Comparison of ENCODE assay signal across 8 cellular contexts in the genomic region with DNA sequence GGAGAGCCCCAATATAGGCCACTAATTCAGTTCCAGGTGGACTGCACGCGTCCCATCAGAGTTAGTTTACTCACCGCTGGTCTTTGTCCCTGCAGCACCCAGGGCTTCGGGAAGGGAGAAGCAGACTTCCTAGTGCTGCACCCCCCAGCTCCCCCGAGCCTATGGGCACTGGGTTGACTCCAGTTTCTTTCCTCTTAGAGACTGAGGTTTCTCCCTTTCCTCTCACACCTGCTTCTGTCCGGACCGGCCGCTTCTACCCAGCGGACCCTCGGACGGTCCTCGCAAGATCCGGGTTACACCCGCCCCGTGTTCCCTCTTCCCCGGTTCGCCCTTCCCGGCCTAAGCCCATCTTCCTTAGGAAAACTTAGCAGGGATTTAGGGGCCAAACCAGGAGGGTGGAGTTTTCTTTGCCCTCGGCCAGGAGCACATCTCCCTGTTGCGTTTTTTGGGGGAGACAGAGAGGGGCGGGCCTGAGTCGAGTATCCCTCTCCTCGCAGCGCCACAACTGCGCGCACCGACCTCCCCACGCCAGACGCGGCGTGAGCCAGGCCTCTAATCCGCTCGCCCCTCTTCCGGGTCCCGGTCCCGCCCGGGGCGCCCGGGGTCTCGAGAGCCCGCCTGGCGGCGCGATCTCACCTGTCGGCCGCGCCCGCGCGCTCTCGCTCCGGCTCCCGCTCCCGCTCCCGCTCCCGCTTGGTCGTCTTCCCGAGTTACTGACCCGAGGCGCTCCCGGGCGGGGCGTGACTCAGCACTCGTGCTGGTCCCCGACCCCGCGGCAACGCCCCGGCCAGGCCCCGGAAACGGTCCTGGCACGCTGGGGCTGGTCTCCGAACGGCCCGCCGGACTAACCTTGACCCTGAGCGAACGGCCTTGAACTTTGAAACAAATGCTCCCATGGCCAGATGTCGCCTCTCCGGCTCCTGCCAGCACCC. TPM values are rescaled to one million over a fixed set of nuclear protein-coding genes. Genes with fewer than 3 reads are reported as not detected.
DNase-seq lines count a peak whose midpoint lies in the region; ATAC-seq and TF ChIP-seq lines count a peak whose summit lies in the region.

TSS of gene AIFM2 (minus strand) at position 728 of the 932 bp plus-strand sequence. CDS start 8,741 bp downstream, outside the sequence.

- H3K27me3 ChIP-seq in CD8-positive, alpha-beta T cell (ENCODE audit: insufficient read depth, low read length), result no peaks in the 10 kb centered on the region
- no peaks in the 10 kb centered on the region for H3K27me3 ChIP-seq in Panc1 (ENCODE audit: control insufficient read depth, insufficient read depth, low read length)

- POLR2A ChIA-PET in CD8-positive, alpha-beta T cell (lab: Charles Lee), result interaction anchor here (0.9 kb wide), 1 partner anchor 39 kb away, joined by 3 read pairs; no protein-coding TSS in a partner anchor
- POLR2A ChIA-PET in Panc1 (lab: Charles Lee), result no interaction called here

- H3K27ac Mint-ChIP-seq in CD8-positive, alpha-beta T cell, result peak within 1 kb of the TSS; percentile 94

- peak in 6 of 7 experiments; percentile 17 to 73 (median 40) for DNase-seq in CD8-positive, alpha-beta T cell
- DNase-seq in Panc1 (ENCODE audit: low read depth, low spot score) (no peak), amniotic epithelial cell (ENCODE audit: low read depth) (peak; percentile 65), left ventricle myocardium superior (peak; percentile 89), renal cortical epithelial cell (ENCODE audit: low read depth) (peak; percentile 31), SIG-M5 (lab: John Stamatoyannopoulos, UW) (no peak)

- in situ Hi-C loops in Panc1 (cut with HindIII; ENCODE audit: low pct_unique_long_range_greater_than_20kb, low sequenced_read_pairs), result no loop called here

- peak within 1 kb of the TSS; percentile 92 for H3K4me3 Mint-ChIP-seq in CD8-positive, alpha-beta T cell

- peak; percentile 94 for ATAC-seq in CD8-positive, alpha-beta T cell
- peak; percentile 84 for ATAC-seq in GM19023 (IDR thresholded peaks at IDR 0.05; ENCODE audit: unreplicated experiment)
- ATAC-seq in HG03095 (IDR thresholded peaks at IDR 0.05; ENCODE audit: unreplicated experiment), result peak; percentile 69
- ATAC-seq in Panc1, result peak; percentile 85
- ATAC-seq in left ventricle myocardium superior, result peak; percentile 93

- H3K27ac ChIP-seq in CD8-positive, alpha-beta T cell (ENCODE audit: low read depth, low read length), result peak within 1 kb of the TSS; percentile 47
- peak within 1 kb of the TSS; percentile 92 for H3K27ac ChIP-seq in Panc1 (ENCODE audit: low read length)

- CTCF ChIA-PET in CD8-positive, alpha-beta T cell (lab: Charles Lee), result interaction anchor here (1.0 to 8.1 kb wide), 2 partner anchors 15 kb away, joined by 4 to 56 read pairs; partner anchors contain the start of gene TYSND1
- CTCF ChIA-PET in Panc1 (lab: Charles Lee), result no interaction called here

- peaks cover 15% of the 10 kb centered on the region for H3K4me1 ChIP-seq in CD8-positive, alpha-beta T cell (ENCODE audit: insufficient read depth, low read length)
- peaks cover 19% of the 10 kb centered on the region for H3K4me1 ChIP-seq in Panc1 (ENCODE audit: control insufficient read depth, insufficient read depth, low read length)

- peaks cover 6% of the 10 kb centered on the region for H3K36me3 Mint-ChIP-seq in CD8-positive, alpha-beta T cell

- H3K36me3 ChIP-seq in CD8-positive, alpha-beta T cell (ENCODE audit: insufficient read depth, low read length), result no peaks in the 10 kb centered on the region
- H3K36me3 ChIP-seq in Panc1 (ENCODE audit: control insufficient read depth, insufficient read depth, low read length), result no peaks in the 10 kb centered on the region

- BruUV-seq in Panc1 (replicated peaks; lab: Mats Ljungman, UMichigan), result no TSS peak

- TF ChIP-seq CTCF in CD8-positive, alpha-beta T cell (IDR thresholded peaks at IDR 0.05), result no peak
- no peak for TF ChIP-seq CTCF in Panc1 (IDR thresholded peaks at IDR 0.05)

- H3K4me3 ChIP-seq in CD8-positive, alpha-beta T cell (ENCODE audit: low read depth, low read length), result peak within 1 kb of the TSS; percentile 82
- H3K4me3 ChIP-seq in Panc1 (ENCODE audit: low read depth in 2 of 2, low read length in 2 of 2), result peak within 1 kb of the TSS; percentile 55 to 81

- H3K9me3 Mint-ChIP-seq in CD8-positive, alpha-beta T cell, result no peaks in the 10 kb centered on the region

- peaks cover 26% of the 10 kb centered on the region for H3K4me1 Mint-ChIP-seq in CD8-positive, alpha-beta T cell (ENCODE audit: low read depth)

- H3K9me3 ChIP-seq in CD8-positive, alpha-beta T cell (ENCODE audit: low read length), result no peaks in the 10 kb centered on the region
- H3K9me3 ChIP-seq in Panc1 (ENCODE audit: control insufficient read depth, insufficient read depth, low read depth, low read length), result no peaks in the 10 kb centered on the region

- intact Hi-C loops in CD8-positive, alpha-beta T cell (cut with DNase I, micrococcal nuclease), result loop anchor here in 1 of 2 experiments (1.0 kb wide), 1 partner anchor 14 kb away; the partner anchor contains the start of gene TYSND1
- intact Hi-C loops in Panc1 (cut with micrococcal nuclease; ENCODE audit: unreplicated experiment) (no loop called here), left ventricle myocardium superior (cut with micrococcal nuclease) (no loop called here)

- no peaks in the 10 kb centered on the region for H3K27me3 Mint-ChIP-seq in CD8-positive, alpha-beta T cell (ENCODE audit: low read depth)

RNA-seq across cellular contexts. Expression of gene AIFM2, which starts in this region (rescaled TPM):
- total RNA-seq in CD8-positive, alpha-beta T cell, result 1 to 10 TPM; 2.6 to 3.6 TPM
- total RNA-seq in Panc1 (2021; ENCODE audit: unreplicated experiment) (16.6 TPM), left ventricle myocardium superior (16.3 TPM), renal cortical epithelial cell (2.8 and 6.7 TPM in 2 replicates)
- 23.3 TPM for polyA plus RNA-seq in Panc1 (2012; ENCODE audit: insufficient read length)

Comparison
In these comparisons a context has a peak if more than half of its experiments do, and no peak if none do; other contexts are left out.
1. DNase-seq: peak in CD8-positive, alpha-beta T cell (6 of 7), amniotic epithelial cell (single experiment), left ventricle myocardium superior (single experiment) and renal cortical epithelial cell (single experiment); none in Panc1 (single experiment) and SIG-M5 (single experiment).
2. Peak in every context shown above with its lines, with median percentiles within 50 percentile points of each other: ATAC-seq.